Comparison of ENCODE assay signal across 17 cellular contexts in the genomic region with DNA sequence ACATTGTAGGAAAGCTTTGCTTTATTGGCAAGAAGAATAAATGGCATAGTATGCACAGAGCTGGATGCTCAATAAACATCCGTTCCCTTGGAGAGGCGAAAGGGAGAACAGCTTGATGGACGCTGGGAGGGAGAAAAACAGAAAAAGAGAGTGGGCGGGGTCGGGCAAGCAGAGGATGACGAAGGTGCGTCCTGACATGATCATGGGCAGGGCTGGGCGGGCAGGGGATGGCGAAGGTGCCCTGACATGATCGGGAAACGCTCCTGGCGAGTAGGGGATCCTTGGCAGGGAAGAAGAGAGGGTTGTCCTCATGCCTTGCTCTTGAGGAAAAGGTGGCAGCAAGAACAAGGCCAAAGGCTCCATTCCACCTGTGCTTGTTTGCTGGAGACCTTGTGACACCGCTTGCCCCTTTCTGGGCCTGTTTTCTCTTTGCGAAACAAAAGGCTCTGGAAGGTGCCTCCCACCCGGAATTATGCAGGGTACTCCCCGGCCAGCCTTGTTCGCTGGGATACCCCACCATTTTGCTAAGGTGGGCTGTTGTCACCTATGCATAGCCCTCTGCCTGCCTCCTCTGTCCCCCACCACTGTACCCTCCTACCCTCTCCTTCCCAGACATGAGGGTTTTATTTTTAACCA. TPM values are rescaled to one million over a fixed set of nuclear protein-coding genes. Genes with fewer than 3 reads are reported as not detected.
A peak's percentile ranks its signal among the peaks of the same experiment; 100 is the strongest.
DNase-seq lines count a peak whose midpoint lies in the region; ATAC-seq, FAIRE-seq and TF ChIP-seq lines count a peak whose summit lies in the region.
"Had no signal": no experiment of that assay in that cellular context is flagged by ENCODE, and none has a peak within 500 bp of the region (broad histone marks: within the 10 kb centered on the region; RNA-seq: fewer than 3 reads in every experiment).

No MANE protein-coding gene starts in this region.

- DNase-seq in left ventricle myocardium inferior = no peak
- no peak for DNase-seq in Right ventricle myocardium superior
- DNase-seq in epithelial cell of prostate (ENCODE audit: low read depth, low spot score) = no peak
- DNase-seq in GM12892 (ENCODE audit: insufficient read length) = no peak
- DNase-seq in activated gamma-delta T cell (lab: John Stamatoyannopoulos, UW) = no peak
- no peak for DNase-seq in AG20443 (ENCODE audit: low spot score)
- DNase-seq: ACHN; activated CD4-positive, alpha-beta T cell treated with anti-CD3 and anti-CD28 coated beads, Interleukin-2, amount 50 U/mL, for 48 hours; cortex of kidney; foreskin fibroblast; NCI-H187 treated with DMSO at 0.1 percent for 48 hours; stimulated activated CD4-positive, alpha-beta T cell treated with anti-CD3 and anti-CD28 coated beads, Interleukin-4, amount 100 ng/mL, for 4 hours; stimulated activated naive CD8-positive, alpha-beta T cell treated with anti-CD3 and anti-CD28 coated beads, Interleukin-15, amount 100 ng/mL, for 72 hours; T-helper 1 cell had no signal

- H3K4me2 ChIP-seq in parathyroid adenoma (ENCODE audit: low read length) = peak overlapping the region; percentile 59

- no peaks in the 10 kb centered on the region for H3K27me3 ChIP-seq in left ventricle myocardium inferior (ENCODE audit: low read depth)
- H3K27me3 ChIP-seq in parathyroid adenoma (ENCODE audit: control insufficient read depth, insufficient read depth, low read length) = no peaks in the 10 kb centered on the region

- H3K4me3 ChIP-seq in left ventricle myocardium inferior = no peak overlapping the region
- H3K4me3 ChIP-seq in parathyroid adenoma (ENCODE audit: low read depth, low read length) = no peak overlapping the region
- H3K4me3 ChIP-seq: K562 had no signal

- no peak overlapping the region for H3K9ac ChIP-seq in parathyroid adenoma

- intact Hi-C loops in left ventricle myocardium inferior (cut with micrococcal nuclease) = no loop called here
- intact Hi-C loops in Right ventricle myocardium superior (cut with DNase I) = no loop called here

- FAIRE-seq in GM12892 (lab: Jason Lieb, UNC) = no peak
- FAIRE-seq: K562 had no signal

- ATAC-seq in Right ventricle myocardium superior (ENCODE audit: poor library complexity) (no peak), GM21529 (IDR thresholded peaks at IDR 0.05; ENCODE audit: unreplicated experiment) (no peak)
- ATAC-seq: K562; stimulated activated naive CD8-positive, alpha-beta T cell treated with anti-CD3 and anti-CD28 coated beads, Interleukin-15, amount 100 ng/mL, for 72 hours had no signal

- H3K36me3 ChIP-seq in left ventricle myocardium inferior = no peaks in the 10 kb centered on the region
- H3K36me3 ChIP-seq in parathyroid adenoma (ENCODE audit: control insufficient read depth, insufficient read depth, low read length) = no peaks in the 10 kb centered on the region

- peak overlapping the region; percentile 61 for H2AFZ ChIP-seq in parathyroid adenoma

- no peaks in the 10 kb centered on the region for H3K79me2 ChIP-seq in parathyroid adenoma

- H3K27ac ChIP-seq in left ventricle myocardium inferior (replicated peaks) (peak overlapping the region; percentile 72), epithelial cell of prostate (peak overlapping the region; percentile 90), parathyroid adenoma (peak overlapping the region; percentile 96)

- TF ChIP-seq CTCF in left ventricle myocardium inferior (IDR thresholded peaks at IDR 0.05; ENCODE audit: borderline replicate concordance) (no peak), parathyroid adenoma (IDR thresholded peaks at IDR 0.05) (no peak)

- no peak for TF ChIP-seq POLR2A in GM12892 (IDR thresholded peaks at IDR 0.05; ENCODE audit: low read depth, low read length)

- H3K4me1 ChIP-seq in left ventricle myocardium inferior (peaks cover 21% of the 10 kb centered on the region), parathyroid adenoma (peaks cover 42% of the 10 kb centered on the region)

- no peaks in the 10 kb centered on the region for H3K9me3 ChIP-seq in left ventricle myocardium inferior (replicated peaks)
- no peaks in the 10 kb centered on the region for H3K9me3 ChIP-seq in parathyroid adenoma (ENCODE audit: control insufficient read depth, low read length)

RNA-seq across cellular contexts. Expression of a gene that starts 21.1 kb away (rescaled TPM):
- total RNA-seq in left ventricle myocardium inferior = 35.5 TPM
- 38.8 TPM for total RNA-seq in Right ventricle myocardium superior
- 3.9 TPM for polyA plus RNA-seq in GM12892 (2012; ENCODE audit: missing spikeins)
